In the genomic region with DNA sequence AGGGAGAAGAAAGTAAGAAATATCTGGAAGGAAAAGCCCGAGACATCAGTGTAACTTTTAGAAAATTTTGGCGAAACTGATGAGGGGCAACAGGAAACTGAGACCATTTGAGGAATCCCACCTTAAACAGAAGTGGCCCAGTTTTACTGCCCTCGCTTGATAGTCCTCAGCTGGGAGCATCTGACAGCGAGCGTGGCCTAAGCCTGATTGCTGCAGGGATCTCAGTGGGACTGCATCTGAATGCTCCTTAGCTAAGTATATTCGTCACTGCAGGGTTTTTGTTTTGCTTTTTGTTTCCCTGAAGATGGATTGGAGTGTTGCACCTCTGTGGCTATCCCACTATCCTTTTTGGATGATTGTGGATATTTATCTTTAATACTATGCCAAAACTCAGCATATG, we compare ENCODE assay signal across 2 cellular contexts.
TF ChIP-seq lines count a peak whose summit lies in the region.

No MANE protein-coding gene starts in this region.

TF ChIP-seq in GM23338, 12 proteins besides CTCF, POLR2A, EP300 and RAD21 (continued from another document):
- TF ChIP-seq, protein P1, sequence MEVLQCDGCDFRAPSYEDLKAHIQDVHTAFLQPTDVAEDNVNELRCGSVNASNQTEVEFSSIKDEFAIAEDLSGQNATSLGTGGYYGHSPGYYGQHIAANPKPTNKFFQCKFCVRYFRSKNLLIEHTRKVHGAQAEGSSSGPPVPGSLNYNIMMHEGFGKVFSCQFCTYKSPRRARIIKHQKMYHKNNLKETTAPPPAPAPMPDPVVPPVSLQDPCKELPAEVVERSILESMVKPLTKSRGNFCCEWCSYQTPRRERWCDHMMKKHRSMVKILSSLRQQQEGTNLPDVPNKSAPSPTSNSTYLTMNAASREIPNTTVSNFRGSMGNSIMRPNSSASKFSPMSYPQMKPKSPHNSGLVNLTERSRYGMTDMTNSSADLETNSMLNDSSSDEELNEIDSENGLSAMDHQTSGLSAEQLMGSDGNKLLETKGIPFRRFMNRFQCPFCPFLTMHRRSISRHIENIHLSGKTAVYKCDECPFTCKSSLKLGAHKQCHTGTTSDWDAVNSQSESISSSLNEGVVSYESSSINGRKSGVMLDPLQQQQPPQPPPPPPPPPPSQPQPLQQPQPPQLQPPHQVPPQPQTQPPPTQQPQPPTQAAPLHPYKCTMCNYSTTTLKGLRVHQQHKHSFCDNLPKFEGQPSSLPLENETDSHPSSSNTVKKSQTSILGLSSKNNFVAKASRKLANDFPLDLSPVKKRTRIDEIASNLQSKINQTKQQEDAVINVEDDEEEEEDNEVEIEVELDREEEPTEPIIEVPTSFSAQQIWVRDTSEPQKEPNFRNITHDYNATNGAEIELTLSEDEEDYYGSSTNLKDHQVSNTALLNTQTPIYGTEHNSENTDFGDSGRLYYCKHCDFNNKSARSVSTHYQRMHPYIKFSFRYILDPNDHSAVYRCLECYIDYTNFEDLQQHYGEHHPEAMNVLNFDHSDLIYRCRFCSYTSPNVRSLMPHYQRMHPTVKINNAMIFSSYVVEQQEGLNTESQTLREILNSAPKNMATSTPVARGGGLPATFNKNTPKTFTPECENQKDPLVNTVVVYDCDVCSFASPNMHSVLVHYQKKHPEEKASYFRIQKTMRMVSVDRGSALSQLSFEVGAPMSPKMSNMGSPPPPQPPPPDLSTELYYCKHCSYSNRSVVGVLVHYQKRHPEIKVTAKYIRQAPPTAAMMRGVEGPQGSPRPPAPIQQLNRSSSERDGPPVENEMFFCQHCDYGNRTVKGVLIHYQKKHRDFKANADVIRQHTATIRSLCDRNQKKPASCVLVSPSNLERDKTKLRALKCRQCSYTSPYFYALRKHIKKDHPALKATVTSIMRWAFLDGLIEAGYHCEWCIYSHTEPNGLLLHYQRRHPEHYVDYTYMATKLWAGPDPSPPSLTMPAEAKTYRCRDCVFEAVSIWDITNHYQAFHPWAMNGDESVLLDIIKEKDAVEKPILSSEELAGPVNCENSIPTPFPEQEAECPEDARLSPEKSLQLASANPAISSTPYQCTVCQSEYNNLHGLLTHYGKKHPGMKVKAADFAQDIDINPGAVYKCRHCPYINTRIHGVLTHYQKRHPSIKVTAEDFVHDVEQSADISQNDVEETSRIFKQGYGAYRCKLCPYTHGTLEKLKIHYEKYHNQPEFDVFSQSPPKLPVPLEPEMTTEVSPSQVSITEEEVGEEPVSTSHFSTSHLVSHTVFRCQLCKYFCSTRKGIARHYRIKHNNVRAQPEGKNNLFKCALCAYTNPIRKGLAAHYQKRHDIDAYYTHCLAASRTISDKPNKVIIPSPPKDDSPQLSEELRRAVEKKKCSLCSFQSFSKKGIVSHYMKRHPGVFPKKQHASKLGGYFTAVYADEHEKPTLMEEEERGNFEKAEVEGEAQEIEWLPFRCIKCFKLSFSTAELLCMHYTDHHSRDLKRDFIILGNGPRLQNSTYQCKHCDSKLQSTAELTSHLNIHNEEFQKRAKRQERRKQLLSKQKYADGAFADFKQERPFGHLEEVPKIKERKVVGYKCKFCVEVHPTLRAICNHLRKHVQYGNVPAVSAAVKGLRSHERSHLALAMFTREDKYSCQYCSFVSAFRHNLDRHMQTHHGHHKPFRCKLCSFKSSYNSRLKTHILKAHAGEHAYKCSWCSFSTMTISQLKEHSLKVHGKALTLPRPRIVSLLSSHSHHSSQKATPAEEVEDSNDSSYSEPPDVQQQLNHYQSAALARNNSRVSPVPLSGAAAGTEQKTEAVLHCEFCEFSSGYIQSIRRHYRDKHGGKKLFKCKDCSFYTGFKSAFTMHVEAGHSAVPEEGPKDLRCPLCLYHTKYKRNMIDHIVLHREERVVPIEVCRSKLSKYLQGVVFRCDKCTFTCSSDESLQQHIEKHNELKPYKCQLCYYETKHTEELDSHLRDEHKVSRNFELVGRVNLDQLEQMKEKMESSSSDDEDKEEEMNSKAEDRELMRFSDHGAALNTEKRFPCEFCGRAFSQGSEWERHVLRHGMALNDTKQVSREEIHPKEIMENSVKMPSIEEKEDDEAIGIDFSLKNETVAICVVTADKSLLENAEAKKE (CRISPR knock-in tag; IDR thresholded peaks at IDR 0.05): no peak
- TF ChIP-seq, protein P2, sequence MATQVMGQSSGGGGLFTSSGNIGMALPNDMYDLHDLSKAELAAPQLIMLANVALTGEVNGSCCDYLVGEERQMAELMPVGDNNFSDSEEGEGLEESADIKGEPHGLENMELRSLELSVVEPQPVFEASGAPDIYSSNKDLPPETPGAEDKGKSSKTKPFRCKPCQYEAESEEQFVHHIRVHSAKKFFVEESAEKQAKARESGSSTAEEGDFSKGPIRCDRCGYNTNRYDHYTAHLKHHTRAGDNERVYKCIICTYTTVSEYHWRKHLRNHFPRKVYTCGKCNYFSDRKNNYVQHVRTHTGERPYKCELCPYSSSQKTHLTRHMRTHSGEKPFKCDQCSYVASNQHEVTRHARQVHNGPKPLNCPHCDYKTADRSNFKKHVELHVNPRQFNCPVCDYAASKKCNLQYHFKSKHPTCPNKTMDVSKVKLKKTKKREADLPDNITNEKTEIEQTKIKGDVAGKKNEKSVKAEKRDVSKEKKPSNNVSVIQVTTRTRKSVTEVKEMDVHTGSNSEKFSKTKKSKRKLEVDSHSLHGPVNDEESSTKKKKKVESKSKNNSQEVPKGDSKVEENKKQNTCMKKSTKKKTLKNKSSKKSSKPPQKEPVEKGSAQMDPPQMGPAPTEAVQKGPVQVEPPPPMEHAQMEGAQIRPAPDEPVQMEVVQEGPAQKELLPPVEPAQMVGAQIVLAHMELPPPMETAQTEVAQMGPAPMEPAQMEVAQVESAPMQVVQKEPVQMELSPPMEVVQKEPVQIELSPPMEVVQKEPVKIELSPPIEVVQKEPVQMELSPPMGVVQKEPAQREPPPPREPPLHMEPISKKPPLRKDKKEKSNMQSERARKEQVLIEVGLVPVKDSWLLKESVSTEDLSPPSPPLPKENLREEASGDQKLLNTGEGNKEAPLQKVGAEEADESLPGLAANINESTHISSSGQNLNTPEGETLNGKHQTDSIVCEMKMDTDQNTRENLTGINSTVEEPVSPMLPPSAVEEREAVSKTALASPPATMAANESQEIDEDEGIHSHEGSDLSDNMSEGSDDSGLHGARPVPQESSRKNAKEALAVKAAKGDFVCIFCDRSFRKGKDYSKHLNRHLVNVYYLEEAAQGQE (IDR thresholded peaks at IDR 0.05; ENCODE audit: unreplicated experiment): no peak
- TF ChIP-seq ZNF114 (CRISPR knock-in tag; IDR thresholded peaks at IDR 0.05) (no peak), CREB1 (CRISPR knock-in tag; IDR thresholded peaks at IDR 0.05; ENCODE audit: low read depth) (no peak), JUNB (IDR thresholded peaks at IDR 0.05; ENCODE audit: unreplicated experiment) (no peak), ZNF331 (CRISPR knock-in tag; IDR thresholded peaks at IDR 0.05; ENCODE audit: low read depth) (no peak), POLR2AphosphoS5 (IDR thresholded peaks at IDR 0.05; ENCODE audit: low read depth) (no peak)

TF ChIP-seq in WTC11, 78 proteins besides CTCF, POLR2A, EP300 and RAD21 (continued from another document):
- TF ChIP-seq, protein P3, sequence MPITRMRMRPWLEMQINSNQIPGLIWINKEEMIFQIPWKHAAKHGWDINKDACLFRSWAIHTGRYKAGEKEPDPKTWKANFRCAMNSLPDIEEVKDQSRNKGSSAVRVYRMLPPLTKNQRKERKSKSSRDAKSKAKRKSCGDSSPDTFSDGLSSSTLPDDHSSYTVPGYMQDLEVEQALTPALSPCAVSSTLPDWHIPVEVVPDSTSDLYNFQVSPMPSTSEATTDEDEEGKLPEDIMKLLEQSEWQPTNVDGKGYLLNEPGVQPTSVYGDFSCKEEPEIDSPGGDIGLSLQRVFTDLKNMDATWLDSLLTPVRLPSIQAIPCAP (CRISPR knock-in tag; IDR thresholded peaks at IDR 0.05): no peak
- TF ChIP-seq ETV6 (CRISPR knock-in tag; IDR thresholded peaks at IDR 0.05) (no peak), SOX15 (CRISPR knock-in tag; IDR thresholded peaks at IDR 0.05) (no peak), RORB (CRISPR knock-in tag; IDR thresholded peaks at IDR 0.05) (no peak), ZNF263 (CRISPR knock-in tag; IDR thresholded peaks at IDR 0.05; ENCODE audit: low read depth) (no peak), NR1H2 (CRISPR knock-in tag; IDR thresholded peaks at IDR 0.05) (no peak), ZNF219 (CRISPR knock-in tag; IDR thresholded peaks at IDR 0.05; ENCODE audit: borderline replicate concordance) (no peak), TCF7 (CRISPR knock-in tag; IDR thresholded peaks at IDR 0.05; ENCODE audit: low read depth) (no peak), NR3C1 (CRISPR knock-in tag; conservative IDR thresholded peaks at IDR 0.05; ENCODE audit: low read depth) (no peak), KAT7 (CRISPR knock-in tag; IDR thresholded peaks at IDR 0.05; ENCODE audit: borderline replicate concordance) (no peak)
- TF ChIP-seq, protein P4, sequence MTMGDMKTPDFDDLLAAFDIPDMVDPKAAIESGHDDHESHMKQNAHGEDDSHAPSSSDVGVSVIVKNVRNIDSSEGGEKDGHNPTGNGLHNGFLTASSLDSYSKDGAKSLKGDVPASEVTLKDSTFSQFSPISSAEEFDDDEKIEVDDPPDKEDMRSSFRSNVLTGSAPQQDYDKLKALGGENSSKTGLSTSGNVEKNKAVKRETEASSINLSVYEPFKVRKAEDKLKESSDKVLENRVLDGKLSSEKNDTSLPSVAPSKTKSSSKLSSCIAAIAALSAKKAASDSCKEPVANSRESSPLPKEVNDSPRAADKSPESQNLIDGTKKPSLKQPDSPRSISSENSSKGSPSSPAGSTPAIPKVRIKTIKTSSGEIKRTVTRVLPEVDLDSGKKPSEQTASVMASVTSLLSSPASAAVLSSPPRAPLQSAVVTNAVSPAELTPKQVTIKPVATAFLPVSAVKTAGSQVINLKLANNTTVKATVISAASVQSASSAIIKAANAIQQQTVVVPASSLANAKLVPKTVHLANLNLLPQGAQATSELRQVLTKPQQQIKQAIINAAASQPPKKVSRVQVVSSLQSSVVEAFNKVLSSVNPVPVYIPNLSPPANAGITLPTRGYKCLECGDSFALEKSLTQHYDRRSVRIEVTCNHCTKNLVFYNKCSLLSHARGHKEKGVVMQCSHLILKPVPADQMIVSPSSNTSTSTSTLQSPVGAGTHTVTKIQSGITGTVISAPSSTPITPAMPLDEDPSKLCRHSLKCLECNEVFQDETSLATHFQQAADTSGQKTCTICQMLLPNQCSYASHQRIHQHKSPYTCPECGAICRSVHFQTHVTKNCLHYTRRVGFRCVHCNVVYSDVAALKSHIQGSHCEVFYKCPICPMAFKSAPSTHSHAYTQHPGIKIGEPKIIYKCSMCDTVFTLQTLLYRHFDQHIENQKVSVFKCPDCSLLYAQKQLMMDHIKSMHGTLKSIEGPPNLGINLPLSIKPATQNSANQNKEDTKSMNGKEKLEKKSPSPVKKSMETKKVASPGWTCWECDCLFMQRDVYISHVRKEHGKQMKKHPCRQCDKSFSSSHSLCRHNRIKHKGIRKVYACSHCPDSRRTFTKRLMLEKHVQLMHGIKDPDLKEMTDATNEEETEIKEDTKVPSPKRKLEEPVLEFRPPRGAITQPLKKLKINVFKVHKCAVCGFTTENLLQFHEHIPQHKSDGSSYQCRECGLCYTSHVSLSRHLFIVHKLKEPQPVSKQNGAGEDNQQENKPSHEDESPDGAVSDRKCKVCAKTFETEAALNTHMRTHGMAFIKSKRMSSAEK (CRISPR knock-in tag; IDR thresholded peaks at IDR 0.05; ENCODE audit: borderline replicate concordance): no peak
- TF ChIP-seq, protein P5, sequence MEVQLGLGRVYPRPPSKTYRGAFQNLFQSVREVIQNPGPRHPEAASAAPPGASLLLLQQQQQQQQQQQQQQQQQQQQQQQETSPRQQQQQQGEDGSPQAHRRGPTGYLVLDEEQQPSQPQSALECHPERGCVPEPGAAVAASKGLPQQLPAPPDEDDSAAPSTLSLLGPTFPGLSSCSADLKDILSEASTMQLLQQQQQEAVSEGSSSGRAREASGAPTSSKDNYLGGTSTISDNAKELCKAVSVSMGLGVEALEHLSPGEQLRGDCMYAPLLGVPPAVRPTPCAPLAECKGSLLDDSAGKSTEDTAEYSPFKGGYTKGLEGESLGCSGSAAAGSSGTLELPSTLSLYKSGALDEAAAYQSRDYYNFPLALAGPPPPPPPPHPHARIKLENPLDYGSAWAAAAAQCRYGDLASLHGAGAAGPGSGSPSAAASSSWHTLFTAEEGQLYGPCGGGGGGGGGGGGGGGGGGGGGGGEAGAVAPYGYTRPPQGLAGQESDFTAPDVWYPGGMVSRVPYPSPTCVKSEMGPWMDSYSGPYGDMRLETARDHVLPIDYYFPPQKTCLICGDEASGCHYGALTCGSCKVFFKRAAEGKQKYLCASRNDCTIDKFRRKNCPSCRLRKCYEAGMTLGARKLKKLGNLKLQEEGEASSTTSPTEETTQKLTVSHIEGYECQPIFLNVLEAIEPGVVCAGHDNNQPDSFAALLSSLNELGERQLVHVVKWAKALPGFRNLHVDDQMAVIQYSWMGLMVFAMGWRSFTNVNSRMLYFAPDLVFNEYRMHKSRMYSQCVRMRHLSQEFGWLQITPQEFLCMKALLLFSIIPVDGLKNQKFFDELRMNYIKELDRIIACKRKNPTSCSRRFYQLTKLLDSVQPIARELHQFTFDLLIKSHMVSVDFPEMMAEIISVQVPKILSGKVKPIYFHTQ (CRISPR knock-in tag; IDR thresholded peaks at IDR 0.05): no peak
